Comparison of ENCODE assay signal across 8 cellular contexts in the genomic region with DNA sequence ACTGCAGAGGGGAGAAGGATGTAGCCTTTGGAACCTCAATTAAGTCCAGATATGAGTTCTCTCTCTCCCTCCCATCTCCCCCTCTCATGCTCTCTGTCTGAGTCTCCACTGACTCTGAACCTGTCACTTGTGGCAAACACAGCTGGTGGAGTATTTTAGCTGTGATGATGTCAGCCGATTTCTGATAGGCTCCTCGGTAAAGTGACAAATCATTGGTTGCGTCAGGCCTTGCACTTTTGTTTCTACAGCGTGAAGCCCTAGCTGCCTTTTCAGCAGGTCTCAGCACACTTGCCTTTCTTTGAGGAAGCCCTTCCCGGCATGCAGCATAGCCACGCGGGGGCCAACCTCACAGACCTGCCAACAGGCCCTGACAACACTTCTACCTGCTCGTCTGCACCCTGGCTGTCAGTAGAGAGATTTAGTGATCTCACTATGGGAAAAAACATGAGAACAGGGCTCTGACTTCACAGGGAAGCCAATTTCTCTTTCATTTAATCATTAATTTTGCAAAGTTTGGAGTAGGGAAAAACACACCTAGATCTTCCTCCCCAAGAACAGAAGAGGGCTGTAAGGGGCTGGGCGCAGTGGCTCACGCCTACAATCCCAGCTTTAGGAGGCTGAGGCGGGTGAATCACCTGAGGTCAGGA.
DNase-seq lines count a peak whose midpoint lies in the region; ATAC-seq and TF ChIP-seq lines count a peak whose summit lies in the region.

No MANE protein-coding gene starts in this region.

- no peak overlapping the region; the same call in 1 of the 2 replicates for H3K27ac ChIP-seq in BLaER1
- H3K27ac ChIP-seq in right atrium auricular region: peak overlapping the region; percentile 84 to 93

- peak; percentile 70 for ATAC-seq in GM19372 (IDR thresholded peaks at IDR 0.05; ENCODE audit: low read depth, unreplicated experiment)
- peak; percentile 64 for ATAC-seq in HG03457 (IDR thresholded peaks at IDR 0.05; ENCODE audit: unreplicated experiment)

- no peaks in the 10 kb centered on the region for H3K27me3 ChIP-seq in BLaER1
- H3K27me3 ChIP-seq in right atrium auricular region: no peaks in the 10 kb centered on the region
- no peaks in the 10 kb centered on the region for H3K27me3 ChIP-seq in skeletal muscle satellite cell (ENCODE audit: control insufficient read depth, insufficient read depth, low read length)

- H3K4me3 ChIP-seq in BLaER1 (no peak overlapping the region), right atrium auricular region (no peak overlapping the region), skeletal muscle satellite cell (ENCODE audit: low read length) (peak overlapping the region; percentile 42)

- H3K36me3 ChIP-seq in BLaER1 (peaks cover 18% of the 10 kb centered on the region; the same call in 1 of the 2 replicates), right atrium auricular region (peaks cover 17% of the 10 kb centered on the region), skeletal muscle satellite cell (ENCODE audit: insufficient read depth, low read length) (peaks cover 3% of the 10 kb centered on the region)

- H3K4me1 ChIP-seq in BLaER1: peaks cover 62% of the 10 kb centered on the region
- H3K4me1 ChIP-seq in right atrium auricular region: peaks cover 0 to 57% of the 10 kb centered on the region in 2 donors
- peaks cover 47% of the 10 kb centered on the region for H3K4me1 ChIP-seq in skeletal muscle satellite cell (ENCODE audit: control insufficient read depth, insufficient read depth, low read length)

- DNase-seq in RPMI7951 (ENCODE audit: low read depth) (peak; percentile 90), right atrium auricular region (ENCODE audit: low spot score) (peak; percentile 86), NCI-H1048 (lab: John Stamatoyannopoulos, UW) (no peak)
- peak; percentile 60 for DNase-seq in activated gamma-delta T cell treated with anti-CD3 and anti-CD28 coated beads, Interleukin-2, amount 50 U/mL, for 16 hours (ENCODE audit: low read depth)

- H3K9me3 ChIP-seq in BLaER1 (peaks cover 22% of the 10 kb centered on the region), right atrium auricular region (no peaks in the 10 kb centered on the region), skeletal muscle satellite cell (replicated peaks; ENCODE audit: low read length) (no peaks in the 10 kb centered on the region)

- peak overlapping the region; percentile 83 for H3K4me2 ChIP-seq in BLaER1
- H3K4me2 ChIP-seq in skeletal muscle satellite cell (ENCODE audit: low read length): peak overlapping the region; percentile 57

- H3K9ac ChIP-seq in BLaER1 (no peak overlapping the region), skeletal muscle satellite cell (ENCODE audit: low read depth, low read length) (no peak overlapping the region)

- H4K20me1 ChIP-seq in BLaER1: no peaks in the 10 kb centered on the region

- peak in 1 of 2 donors; percentile 15 for TF ChIP-seq CTCF in right atrium auricular region (IDR thresholded peaks at IDR 0.05)
